Comparison of ENCODE assay signal across 8 cellular contexts in the genomic region with DNA sequence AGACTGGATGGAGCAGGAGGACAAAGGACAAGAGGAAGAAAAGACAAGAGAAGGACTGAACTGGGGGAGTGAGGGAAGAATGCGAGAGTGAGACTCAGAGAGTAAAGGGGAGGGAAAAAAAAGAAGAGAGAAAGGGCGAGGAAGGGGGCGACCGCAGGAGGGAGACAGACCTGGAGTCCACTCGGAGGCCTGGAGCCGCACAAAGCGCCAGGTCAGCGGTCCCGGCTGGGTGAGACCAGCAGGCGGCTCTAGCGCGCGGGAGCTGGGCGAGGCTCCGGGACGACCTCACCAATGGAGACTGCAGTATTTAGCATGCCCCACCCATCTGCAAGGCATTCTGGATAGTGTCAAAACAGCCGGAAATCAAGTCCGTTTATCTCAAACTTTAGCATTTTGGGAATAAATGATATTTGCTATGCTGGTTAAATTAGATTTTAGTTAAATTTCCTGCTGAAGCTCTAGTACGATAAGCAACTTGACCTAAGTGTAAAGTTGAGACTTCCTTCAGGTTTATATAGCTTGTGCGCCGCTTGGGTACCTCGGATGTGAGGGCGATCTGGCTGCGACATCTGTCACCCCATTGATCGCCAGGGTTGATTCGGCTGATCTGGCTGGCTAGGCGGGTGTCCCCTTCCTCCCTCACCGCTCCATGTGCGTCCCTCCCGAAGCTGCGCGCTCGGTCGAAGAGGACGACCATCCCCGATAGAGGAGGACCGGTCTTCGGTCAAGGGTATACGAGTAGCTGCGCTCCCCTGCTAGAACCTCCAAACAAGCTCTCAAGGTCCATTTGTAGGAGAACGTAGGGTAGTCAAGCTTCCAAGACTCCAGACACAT.
DNase-seq lines count a peak whose midpoint lies in the region; ATAC-seq lines count a peak whose summit lies in the region.

A gene with protein sequence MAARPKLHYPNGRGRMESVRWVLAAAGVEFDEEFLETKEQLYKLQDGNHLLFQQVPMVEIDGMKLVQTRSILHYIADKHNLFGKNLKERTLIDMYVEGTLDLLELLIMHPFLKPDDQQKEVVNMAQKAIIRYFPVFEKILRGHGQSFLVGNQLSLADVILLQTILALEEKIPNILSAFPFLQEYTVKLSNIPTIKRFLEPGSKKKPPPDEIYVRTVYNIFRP (minus strand): TSS at position 206 of the 834 bp plus-strand sequence. CDS start 1,041 bp downstream, outside the sequence.

- H3K4me3 ChIP-seq in iPS-11a (ENCODE audit: low read depth, low read length) (peak within 1 kb of the TSS; percentile 69), skeletal muscle cell (ENCODE audit: low read depth, low read length) (peak within 1 kb of the TSS; percentile 76)

- DNase-seq in 8988T (peak; percentile 79), NCI-H2107 treated with DMSO at 0.1 percent for 48 hours (lab: John Stamatoyannopoulos, UW; ENCODE audit: unreplicated experiment) (peak; percentile 60), UCSD-AML1 (lab: John Stamatoyannopoulos, UW; ENCODE audit: unreplicated experiment) (peak; percentile 91), brain pericyte (ENCODE audit: low read depth, low spot score) (peak; percentile 95), skeletal muscle cell (ENCODE audit: low read depth) (peak; percentile 94)

- ATAC-seq in GM18519 (IDR thresholded peaks at IDR 0.05; ENCODE audit: low FRiP score, unreplicated experiment) (peak; percentile 84), HG03066 (IDR thresholded peaks at IDR 0.05; ENCODE audit: low read depth, unreplicated experiment) (peak; percentile 96)

Comparison
In these comparisons a context has a peak if more than half of its experiments do, and no peak if none do; other contexts are left out.
1. Peak in every context shown above with its lines: DNase-seq, ATAC-seq and H3K4me3 ChIP-seq.